In genomic region chr15:63858881-63859280, GRCh38 we compare ENCODE assay signal across 12 cellular contexts. TPM values are rescaled to one million over a fixed set of nuclear protein-coding genes. Genes with fewer than 3 reads are reported as not detected.
A peak's percentile ranks its signal among the peaks of the same experiment; 100 is the strongest.
DNase-seq lines count a peak whose midpoint lies in the region; ATAC-seq and TF ChIP-seq lines count a peak whose summit lies in the region.
"Had no signal": no experiment of that assay in that cellular context is flagged by ENCODE, and none has a peak within 500 bp of the region (broad histone marks: within the 10 kb centered on the region; RNA-seq: fewer than 3 reads in every experiment).

No MANE protein-coding gene starts in this region.

- H3K9ac ChIP-seq in MM.1S (ENCODE audit: low read length) = no peak overlapping the region

- no peak overlapping the region for H2AFZ ChIP-seq in MM.1S (ENCODE audit: low read length)

- no peaks in the 10 kb centered on the region for H3K4me1 ChIP-seq in MM.1S (ENCODE audit: low read length)

- intact Hi-C loops in Right ventricle myocardium superior (cut with DNase I) = no loop called here

- H3K36me3 ChIP-seq in MM.1S (replicated peaks; ENCODE audit: insufficient read depth, low read length) = no peaks in the 10 kb centered on the region
- H3K36me3 ChIP-seq: neutrophil had no signal

- peak; percentile 59 for ATAC-seq in Right ventricle myocardium superior (ENCODE audit: poor library complexity)
- ATAC-seq in HG02870 (IDR thresholded peaks at IDR 0.05; ENCODE audit: unreplicated experiment) = no peak

- H3K4me3 ChIP-seq in MM.1S (ENCODE audit: low read length) = no peak overlapping the region

- no peaks in the 10 kb centered on the region for H3K27me3 ChIP-seq in MM.1S (replicated peaks; ENCODE audit: insufficient read depth, low read length)
- H3K27me3 ChIP-seq: neutrophil had no signal

- H3K4me1 Mint-ChIP-seq in activated T-cell treated with anti-CD3 and anti-CD28 coated beads, Interleukin-2, amount 50 U/mL, for 24 hours (ENCODE audit: low read depth) = peaks cover 54% of the 10 kb centered on the region

- no peak overlapping the region for H3K4me2 ChIP-seq in MM.1S (ENCODE audit: low read depth, low read length)

- no peak for TF ChIP-seq CTCF in MM.1S (IDR thresholded peaks at IDR 0.05; ENCODE audit: low read length)

- DNase-seq in activated T-cell treated with anti-CD3 and anti-CD28 coated beads, Interleukin-2, amount 50 U/mL, for 24 hours = no peak
- DNase-seq in activated T-cell treated with anti-CD3 and anti-CD28 coated beads, Interleukin-2, amount 50 U/mL, for 1 hour = no peak
- DNase-seq in T1000 (lab: John Stamatoyannopoulos, UW) (peak; percentile 42), Right ventricle myocardium superior (no peak), pulmonary artery endothelial cell (ENCODE audit: low read depth, low spot score) (peak; percentile 98), MM.1S (no peak), NCI-H1694 treated with DMSO at 0.1 percent for 48 hours (lab: John Stamatoyannopoulos, UW) (no peak)
- DNase-seq: caudate nucleus, NCI-H2171, T-helper 9 cell had no signal

- H3K9me2 ChIP-seq in MM.1S (replicated peaks; ENCODE audit: insufficient read depth, low read length) = no peaks in the 10 kb centered on the region

- H3K27ac Mint-ChIP-seq in activated T-cell treated with anti-CD3 and anti-CD28 coated beads, Interleukin-2, amount 50 U/mL, for 24 hours = peak overlapping the region; percentile 82

- H4K20me1 ChIP-seq in MM.1S (ENCODE audit: insufficient read depth, low read length) = no peaks in the 10 kb centered on the region

- H3K36me3 Mint-ChIP-seq in activated T-cell treated with anti-CD3 and anti-CD28 coated beads, Interleukin-2, amount 50 U/mL, for 24 hours (ENCODE audit: low read depth) = no peaks in the 10 kb centered on the region

- no peaks in the 10 kb centered on the region for H3F3A ChIP-seq in MM.1S (ENCODE audit: insufficient read depth, low read length)

- H3K27me3 Mint-ChIP-seq in activated T-cell treated with anti-CD3 and anti-CD28 coated beads, Interleukin-2, amount 50 U/mL, for 24 hours = no peaks in the 10 kb centered on the region

- no peak overlapping the region for H3K4me3 Mint-ChIP-seq in activated T-cell treated with anti-CD3 and anti-CD28 coated beads, Interleukin-2, amount 50 U/mL, for 24 hours

- H3K9me3 ChIP-seq in MM.1S (replicated peaks; ENCODE audit: insufficient read depth, low read length) = no peaks in the 10 kb centered on the region
- H3K9me3 ChIP-seq: neutrophil had no signal

- H3K9me3 Mint-ChIP-seq in activated T-cell treated with anti-CD3 and anti-CD28 coated beads, Interleukin-2, amount 50 U/mL, for 24 hours = no peaks in the 10 kb centered on the region

- no peaks in the 10 kb centered on the region for H3K79me2 ChIP-seq in MM.1S (ENCODE audit: low read length)

- H3K27ac ChIP-seq in MM.1S (ENCODE audit: low read length) = no peak overlapping the region
- H3K27ac ChIP-seq: neutrophil had no signal

RNA-seq across cellular contexts. Expression of gene HERC1, which starts 25.1 kb away (rescaled TPM):
- total RNA-seq in Right ventricle myocardium superior (75.2 TPM), pulmonary artery endothelial cell (136 and 205 TPM in 2 replicates)

Comparison
In these comparisons a context has a peak if more than half of its experiments do, and no peak if none do; other contexts are left out.
1. DNase-seq: peak in T1000 (single experiment) and pulmonary artery endothelial cell (single experiment); none in activated T-cell treated with anti-CD3 and anti-CD28 coated beads, Interleukin-2, amount 50 U/mL, for 24 hours (single experiment), activated T-cell treated with anti-CD3 and anti-CD28 coated beads, Interleukin-2, amount 50 U/mL, for 1 hour (single experiment), Right ventricle myocardium superior (single experiment), MM.1S (single experiment) and NCI-H1694 treated with DMSO at 0.1 percent for 48 hours (single experiment).